ENCODE assay signal across 8 cellular contexts in the genomic region with DNA sequence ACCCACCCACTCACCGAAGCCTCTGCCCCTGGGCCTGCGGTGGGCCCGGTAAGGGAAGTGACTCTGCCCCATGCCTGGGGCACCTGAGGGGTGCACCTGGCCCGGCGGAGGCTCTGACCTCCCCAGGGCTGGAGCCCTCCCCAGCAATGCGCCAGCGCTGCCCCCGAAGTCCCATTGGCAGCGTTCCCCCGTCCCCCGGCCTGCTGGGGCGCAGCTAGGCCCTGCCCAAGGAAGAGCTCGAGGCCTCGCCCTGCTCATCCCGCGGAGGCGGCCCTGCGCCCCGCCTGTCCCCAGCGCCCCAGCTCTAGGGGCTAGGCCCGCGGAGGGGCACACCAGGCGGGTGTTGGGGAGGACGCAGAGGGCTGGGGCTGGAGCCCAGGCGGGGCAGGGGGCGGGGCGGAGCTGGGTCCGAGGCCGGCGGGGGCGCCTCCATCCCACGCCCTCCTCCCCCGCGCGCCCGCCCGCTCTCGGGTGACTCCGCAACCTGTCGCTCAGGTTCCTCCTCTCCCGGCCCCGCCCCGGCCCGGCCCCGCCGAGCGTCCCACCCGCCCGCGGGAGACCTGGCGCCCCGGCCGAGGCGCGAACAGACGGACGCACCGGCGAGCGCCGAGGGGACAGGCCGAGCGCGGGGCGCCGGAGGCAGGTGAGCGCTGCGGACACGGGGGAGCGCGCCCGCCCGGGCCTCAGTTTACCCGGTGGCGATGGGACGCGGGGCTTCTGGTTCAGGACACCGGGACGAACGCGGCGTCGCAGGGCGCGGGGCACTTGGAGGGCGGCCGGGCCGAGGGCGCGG.
DNase-seq lines count a peak whose midpoint lies in the region; ATAC-seq and FAIRE-seq lines count a peak whose summit lies in the region.

Gene EPS8L2, plus strand, starts transcription at position 586 of the 793 bp plus-strand sequence. CDS start 3,177 bp downstream, outside the sequence.

- no peaks in the 10 kb centered on the region for H3K9me3 Mint-ChIP-seq in central memory CD8-positive, alpha-beta T cell
- H3K9me3 Mint-ChIP-seq in memory B cell = no peaks in the 10 kb centered on the region

- H3K27ac Mint-ChIP-seq in central memory CD8-positive, alpha-beta T cell (ENCODE audit: low read depth) = no peak within 1 kb of the TSS
- H3K27ac Mint-ChIP-seq in memory B cell = no peak within 1 kb of the TSS

- H3K4me1 Mint-ChIP-seq in central memory CD8-positive, alpha-beta T cell = peaks cover 6% of the 10 kb centered on the region
- H3K4me1 Mint-ChIP-seq in memory B cell = peaks cover 14% of the 10 kb centered on the region

- H3K27me3 Mint-ChIP-seq in central memory CD8-positive, alpha-beta T cell = peaks cover 22% of the 10 kb centered on the region
- H3K27me3 Mint-ChIP-seq in memory B cell = peaks cover 15% of the 10 kb centered on the region

- peaks cover 5% of the 10 kb centered on the region for H3K36me3 Mint-ChIP-seq in central memory CD8-positive, alpha-beta T cell (ENCODE audit: insufficient read depth)
- peaks cover 2% of the 10 kb centered on the region for H3K36me3 Mint-ChIP-seq in memory B cell

- DNase-seq in stimulated activated CD4-positive, alpha-beta T cell treated with anti-CD3 and anti-CD28 coated beads, Interleukin-4, amount 100 ng/mL, for 1 hour = peak; percentile 29
- DNase-seq in stimulated activated CD4-positive, alpha-beta T cell treated with anti-CD3 and anti-CD28 coated beads, Interleukin-1b, Interleukin-23, amount 100 ng/mL, for 48 hours = no peak
- DNase-seq in central memory CD8-positive, alpha-beta T cell (ENCODE audit: low spot score in 2 of 2) = no peak
- DNase-seq in memory B cell (ENCODE audit: low spot score in 2 of 2) = peak in 1 of 2 donors; percentile 20
- DNase-seq in urothelium cell line (ENCODE audit: low spot score) = peak; percentile 51
- DNase-seq in DMS 273 treated with DMSO at 0.1 percent for 48 hours (lab: John Stamatoyannopoulos, UW) = no peak
- DNase-seq in epidermal melanocyte (ENCODE audit: insufficient read length, low spot score) = no peak
- no peak for DNase-seq in D341Med (ENCODE audit: low spot score)

- H3K4me3 Mint-ChIP-seq in central memory CD8-positive, alpha-beta T cell = peak within 1 kb of the TSS; percentile 37
- peak within 1 kb of the TSS; percentile 52 for H3K4me3 Mint-ChIP-seq in memory B cell

- peak; percentile 37 for ATAC-seq in central memory CD8-positive, alpha-beta T cell (replicated peaks; ENCODE audit: extremely low read depth, poor library complexity, severe bottlenecking)
- ATAC-seq in memory B cell (ENCODE audit: low read depth) = peak; percentile 63

- FAIRE-seq in urothelium cell line (lab: Jason Lieb, UNC) = no peak

Comparison
In these comparisons a context has a peak if more than half of its experiments do, and no peak if none do; other contexts are left out.
1. DNase-seq: peak in stimulated activated CD4-positive, alpha-beta T cell treated with anti-CD3 and anti-CD28 coated beads, Interleukin-4, amount 100 ng/mL, for 1 hour (single experiment) and urothelium cell line (single experiment); none in stimulated activated CD4-positive, alpha-beta T cell treated with anti-CD3 and anti-CD28 coated beads, Interleukin-1b, Interleukin-23, amount 100 ng/mL, for 48 hours (single experiment), central memory CD8-positive, alpha-beta T cell (0 of 2), DMS 273 treated with DMSO at 0.1 percent for 48 hours (single experiment), epidermal melanocyte (single experiment) and D341Med (single experiment).